21 cellular contexts compared by ENCODE assay signal in genomic region chr1:7515175-7515574, GRCh38.
DNase-seq lines count a peak whose midpoint lies in the region; ATAC-seq, FAIRE-seq and TF ChIP-seq lines count a peak whose summit lies in the region.
"Had no signal": no experiment of that assay in that cellular context is flagged by ENCODE, and none has a peak within 500 bp of the region (broad histone marks: within the 10 kb centered on the region; RNA-seq: fewer than 3 reads in every experiment).

No MANE protein-coding gene starts in this region.

- FAIRE-seq in bronchial epithelial cell (lab: Jason Lieb, UNC) (no peak), pancreas (lab: Jason Lieb, UNC) (no peak)
- FAIRE-seq: D721Med, GM12892, GM19239, HepG2, HTR-8/SVneo had no signal

- DNase-seq in HT-29 (ENCODE audit: low spot score) = peak; percentile 19
- DNase-seq in bronchial epithelial cell (ENCODE audit: low read depth) = peak; percentile 40
- peak; percentile 71 for DNase-seq in kidney tubule cell (ENCODE audit: low spot score)
- DNase-seq in pancreas = peak in 3 of 6 donors; percentile 25 to 44 (median 39)
- no peak for DNase-seq in NCI-H2196 treated with DMSO at 0.1 percent for 48 hours (lab: John Stamatoyannopoulos, UW; ENCODE audit: unreplicated experiment)
- no peak for DNase-seq in stimulated activated naive CD8-positive, alpha-beta T cell treated with anti-CD3 and anti-CD28 coated beads, Interleukin-15, amount 100 ng/mL, for 72 hours
- DNase-seq: CD8-positive, alpha-beta T cell; COR-L47; DMS153; DND-41; GDM1 had no signal

- intact Hi-C loops in pancreas (cut with DNase I) = no loop called here

- H3K27ac Mint-ChIP-seq in stimulated activated naive CD8-positive, alpha-beta T cell treated with anti-CD3 and anti-CD28 coated beads, Interleukin-15, amount 100 ng/mL, for 72 hours = no peak overlapping the region
- H3K27ac Mint-ChIP-seq: CD14-positive monocyte; CD8-positive, alpha-beta T cell had no signal

- ATAC-seq in pancreas (peak; percentile 38 to 44 (median 40)), GM21576 (IDR thresholded peaks at IDR 0.05; ENCODE audit: unreplicated experiment) (no peak), HG02588 (IDR thresholded peaks at IDR 0.05; ENCODE audit: unreplicated experiment) (no peak)
- ATAC-seq in stimulated activated naive CD8-positive, alpha-beta T cell treated with anti-CD3 and anti-CD28 coated beads, Interleukin-15, amount 100 ng/mL, for 72 hours = no peak
- ATAC-seq: CD8-positive, alpha-beta T cell; HCT116; HepG2 had no signal

- 31 to 32% methylated on average over 5 of the region's 5 CpGs for WGBS in pancreas, 2 donors

- no peak overlapping the region for H3K27ac ChIP-seq in pancreas
- H3K27ac ChIP-seq: 22Rv1 had no signal

- no peaks in the 10 kb centered on the region for H3K4me1 ChIP-seq in pancreas

- H3K27me3 ChIP-seq in bronchial epithelial cell (ENCODE audit: control insufficient read depth, insufficient read depth, low read length) (peaks cover 1% of the 10 kb centered on the region), pancreas (no peaks in the 10 kb centered on the region)

- H3K4me3 Mint-ChIP-seq in stimulated activated naive CD8-positive, alpha-beta T cell treated with anti-CD3 and anti-CD28 coated beads, Interleukin-15, amount 100 ng/mL, for 72 hours = no peak overlapping the region
- H3K4me3 Mint-ChIP-seq: CD14-positive monocyte; CD8-positive, alpha-beta T cell had no signal

- no peaks in the 10 kb centered on the region for H3K27me3 Mint-ChIP-seq in stimulated activated naive CD8-positive, alpha-beta T cell treated with anti-CD3 and anti-CD28 coated beads, Interleukin-15, amount 100 ng/mL, for 72 hours

- no peaks in the 10 kb centered on the region for H3K9me3 ChIP-seq in pancreas

- H3K4me1 Mint-ChIP-seq in stimulated activated naive CD8-positive, alpha-beta T cell treated with anti-CD3 and anti-CD28 coated beads, Interleukin-15, amount 100 ng/mL, for 72 hours = no peaks in the 10 kb centered on the region

- TF ChIP-seq CTCF in bronchial epithelial cell (IDR thresholded peaks at IDR 0.05; ENCODE audit: insufficient read depth, low read length, severe bottlenecking) (no peak), pancreas (IDR thresholded peaks at IDR 0.05) (no peak)

- H3K9me3 Mint-ChIP-seq in stimulated activated naive CD8-positive, alpha-beta T cell treated with anti-CD3 and anti-CD28 coated beads, Interleukin-15, amount 100 ng/mL, for 72 hours = no peaks in the 10 kb centered on the region
- H3K9me3 Mint-ChIP-seq: CD8-positive, alpha-beta T cell had no signal

- H3K36me3 ChIP-seq in bronchial epithelial cell (ENCODE audit: control insufficient read depth, insufficient read depth, low read length) (no peaks in the 10 kb centered on the region), pancreas (no peaks in the 10 kb centered on the region)

- H3K4me3 ChIP-seq in bronchial epithelial cell (ENCODE audit: low read depth, low read length) = no peak overlapping the region
- H3K4me3 ChIP-seq in pancreas = no peak overlapping the region

Comparison
In these comparisons a context has a peak if more than half of its experiments do, and no peak if none do; other contexts are left out.
1. DNase-seq: peak in HT-29 (single experiment), bronchial epithelial cell (single experiment) and kidney tubule cell (single experiment); none in NCI-H2196 treated with DMSO at 0.1 percent for 48 hours (single experiment) and stimulated activated naive CD8-positive, alpha-beta T cell treated with anti-CD3 and anti-CD28 coated beads, Interleukin-15, amount 100 ng/mL, for 72 hours (0 of 2).
2. ATAC-seq: peak in pancreas (4 of 4); none in GM21576 (single experiment), stimulated activated naive CD8-positive, alpha-beta T cell treated with anti-CD3 and anti-CD28 coated beads, Interleukin-15, amount 100 ng/mL, for 72 hours (single experiment) and HG02588 (single experiment).